8 cellular contexts compared by ENCODE assay signal in the genomic region with DNA sequence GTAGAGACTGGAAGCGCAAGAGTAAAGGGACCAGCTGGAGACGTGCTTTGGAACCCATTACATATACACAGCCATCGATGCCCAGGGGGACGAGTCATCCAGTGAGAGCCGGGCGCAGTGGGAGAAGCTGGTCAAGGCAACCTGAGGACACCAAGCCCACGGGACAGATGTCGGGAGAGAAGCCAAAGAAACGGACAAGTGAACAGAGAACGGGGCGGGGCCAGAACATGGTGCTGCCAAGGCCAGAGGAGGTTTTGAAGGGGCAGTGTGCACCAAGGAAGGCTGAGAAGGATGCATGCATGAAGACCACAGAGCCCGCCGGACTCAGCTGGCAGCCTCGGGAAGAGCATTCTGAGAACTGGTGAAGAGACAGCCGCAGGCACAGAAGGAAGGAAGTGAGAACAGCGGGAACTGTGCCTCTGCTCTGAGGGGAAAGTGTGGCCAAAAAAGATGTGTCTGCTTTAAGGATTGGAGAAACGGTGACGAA.
DNase-seq lines count a peak whose midpoint lies in the region; ATAC-seq and TF ChIP-seq lines count a peak whose summit lies in the region.

No MANE protein-coding gene starts in this region.

- peaks cover 2% of the 10 kb centered on the region for H3K36me3 Mint-ChIP-seq in T-helper 2 cell treated with Interferon-gamma antibody and Interleukin-4, amounts not matched to agents 5 μg/mL and 100 μg/mL, for 36 hours (ENCODE audit: low read depth)
- H3K36me3 Mint-ChIP-seq in stimulated activated naive B cell treated with anti-CD40 and anti-IgM and Interleukin-4, amounts not matched to agents 10 μg/mL and 1 μg/mL and 100 μg/mL, for 72 hours: peaks cover 0 to 9% of the 10 kb centered on the region in 2 donors

- H3K9me3 Mint-ChIP-seq in T-helper 2 cell treated with Interferon-gamma antibody and Interleukin-4, amounts not matched to agents 5 μg/mL and 100 μg/mL, for 36 hours: no peaks in the 10 kb centered on the region
- H3K9me3 Mint-ChIP-seq in stimulated activated naive B cell treated with anti-CD40 and anti-IgM and Interleukin-4, amounts not matched to agents 10 μg/mL and 1 μg/mL and 100 μg/mL, for 72 hours: no peaks in the 10 kb centered on the region

- H3K27me3 Mint-ChIP-seq in T-helper 2 cell treated with Interferon-gamma antibody and Interleukin-4, amounts not matched to agents 5 μg/mL and 100 μg/mL, for 36 hours (ENCODE audit: low read depth): no peaks in the 10 kb centered on the region
- H3K27me3 Mint-ChIP-seq in stimulated activated naive B cell treated with anti-CD40 and anti-IgM and Interleukin-4, amounts not matched to agents 10 μg/mL and 1 μg/mL and 100 μg/mL, for 72 hours: no peaks in the 10 kb centered on the region

- no peak overlapping the region for H3K27ac ChIP-seq in SK-N-MC

- no peak for DNase-seq in T-helper 2 cell treated with Interferon-gamma antibody and Interleukin-4, amounts not matched to agents 5 μg/mL and 100 μg/mL, for 36 hours (ENCODE audit: low spot score)
- DNase-seq in T-helper 2 cell: no peak
- no peak for DNase-seq in SK-N-MC (ENCODE audit: low read depth, low spot score)
- DNase-seq in fibroblast of mammary gland (ENCODE audit: low read depth): peak; percentile 44
- DNase-seq in stimulated activated naive B cell treated with anti-CD40 and anti-IgM and Interleukin-4, amounts not matched to agents 10 μg/mL and 1 μg/mL and 100 μg/mL, for 72 hours: no peak
- no peak for DNase-seq in activated CD4-positive, CD25-positive, alpha-beta regulatory T cell (lab: John Stamatoyannopoulos, UW)
- no peak for DNase-seq in NCI-H2029 treated with DMSO at 0.1 percent for 48 hours (lab: John Stamatoyannopoulos, UW)

- peak; percentile 42 to 47 for ATAC-seq in stimulated activated naive B cell treated with anti-CD40 and anti-IgM and Interleukin-4, amounts not matched to agents 10 μg/mL and 1 μg/mL and 100 μg/mL, for 72 hours (replicated peaks)
- ATAC-seq in HG03520 (IDR thresholded peaks at IDR 0.05; ENCODE audit: unreplicated experiment): no peak

- no peaks in the 10 kb centered on the region; the same call in 1 of the 2 replicates for H3K36me3 ChIP-seq in SK-N-MC (ENCODE audit: insufficient read depth, low read length)

- H3K4me3 Mint-ChIP-seq in T-helper 2 cell treated with Interferon-gamma antibody and Interleukin-4, amounts not matched to agents 5 μg/mL and 100 μg/mL, for 36 hours: peak overlapping the region; percentile 71
- peak overlapping the region; percentile 66 to 81 for H3K4me3 Mint-ChIP-seq in stimulated activated naive B cell treated with anti-CD40 and anti-IgM and Interleukin-4, amounts not matched to agents 10 μg/mL and 1 μg/mL and 100 μg/mL, for 72 hours

- no peak for TF ChIP-seq CTCF in fibroblast of mammary gland (conservative IDR thresholded peaks at IDR 0.05; ENCODE audit: control insufficient read depth, insufficient read depth, low read depth, low read length)

- no peaks in the 10 kb centered on the region for H3K9me3 ChIP-seq in SK-N-MC (ENCODE audit: low read depth, low read length)

- H3K4me1 Mint-ChIP-seq in T-helper 2 cell treated with Interferon-gamma antibody and Interleukin-4, amounts not matched to agents 5 μg/mL and 100 μg/mL, for 36 hours (ENCODE audit: low read depth): peaks cover 44% of the 10 kb centered on the region
- H3K4me1 Mint-ChIP-seq in stimulated activated naive B cell treated with anti-CD40 and anti-IgM and Interleukin-4, amounts not matched to agents 10 μg/mL and 1 μg/mL and 100 μg/mL, for 72 hours: peaks cover 53 to 93% of the 10 kb centered on the region in 2 donors

- H3K4me3 ChIP-seq in SK-N-MC: peak overlapping the region; percentile 36; the same call in 1 of the 2 replicates
- no peak overlapping the region for H3K4me3 ChIP-seq in fibroblast of mammary gland (ENCODE audit: control insufficient read depth, low read depth, low read length)

- no peak overlapping the region for H3K9ac ChIP-seq in SK-N-MC (ENCODE audit: insufficient read length)

- H3K27ac Mint-ChIP-seq in T-helper 2 cell treated with Interferon-gamma antibody and Interleukin-4, amounts not matched to agents 5 μg/mL and 100 μg/mL, for 36 hours: peak overlapping the region; percentile 73
- H3K27ac Mint-ChIP-seq in stimulated activated naive B cell treated with anti-CD40 and anti-IgM and Interleukin-4, amounts not matched to agents 10 μg/mL and 1 μg/mL and 100 μg/mL, for 72 hours: peak overlapping the region; percentile 85
